9 cellular contexts compared by ENCODE assay signal in genomic region chr18:55405655-55406373, GRCh38.
DNase-seq lines count a peak whose midpoint lies in the region; ATAC-seq and TF ChIP-seq lines count a peak whose summit lies in the region.
"Had no signal": no experiment of that assay in that cellular context is flagged by ENCODE, and none has a peak within 500 bp of the region (broad histone marks: within the 10 kb centered on the region; RNA-seq: fewer than 3 reads in every experiment).

No MANE protein-coding gene starts in this region.

- no peak overlapping the region for H3K27ac Mint-ChIP-seq in activated T-helper 1 cell treated with anti-CD3 and anti-CD28 coated beads, Interleukin-12 subunit alpha, Interleukin-12 subunit beta, Interleukin-2, Interleukin-4 antibody, amounts not matched to agents 30 ng/mL and 10 ng/mL and 1 ng/mL, durations not matched to agents 14 hours and 24 hours and 36 hours

- intact Hi-C loops in colonic mucosa (cut with DNase I) = loop anchor here (10.0 kb wide), 1 partner anchor 179 kb away; the partner anchor contains the start of gene TCF4
- intact Hi-C loops in activated T-helper 1 cell treated with anti-CD3 and anti-CD28 coated beads, Interleukin-12 subunit alpha, Interleukin-12 subunit beta, Interleukin-2, Interleukin-4 antibody, amounts not matched to agents 30 ng/mL and 10 ng/mL and 1 ng/mL, durations not matched to agents 14 hours and 24 hours and 36 hours (cut with micrococcal nuclease) = no loop called here

- no peaks in the 10 kb centered on the region for H3K9me3 Mint-ChIP-seq in activated T-helper 1 cell treated with anti-CD3 and anti-CD28 coated beads, Interleukin-12 subunit alpha, Interleukin-12 subunit beta, Interleukin-2, Interleukin-4 antibody, amounts not matched to agents 30 ng/mL and 10 ng/mL and 1 ng/mL, durations not matched to agents 14 hours and 24 hours and 36 hours

- no peak overlapping the region for H3K27ac ChIP-seq in colonic mucosa
- H3K27ac ChIP-seq: 22Rv1 had no signal

- H3K4me3 ChIP-seq in colonic mucosa = no peak overlapping the region

- TF ChIP-seq CTCF in colonic mucosa (IDR thresholded peaks at IDR 0.05) = no peak

- H3K9me3 ChIP-seq in colonic mucosa = no peaks in the 10 kb centered on the region

- DNase-seq in NCI-H82 (lab: John Stamatoyannopoulos, UW) (peak; percentile 30), NCI-H82 treated with DMSO at 0.1 percent for 48 hours (lab: John Stamatoyannopoulos, UW; ENCODE audit: unreplicated experiment) (no peak), NCI-H748 (lab: John Stamatoyannopoulos, UW; ENCODE audit: unreplicated experiment) (peak; percentile 97), colonic mucosa (peak; percentile 47), lung microvascular endothelial cell (ENCODE audit: low read depth in 2 of 2) (peak; percentile 96), ureter (ENCODE audit: low spot score) (peak; percentile 77)
- DNase-seq in activated T-helper 1 cell treated with anti-CD3 and anti-CD28 coated beads, Interleukin-12 subunit alpha, Interleukin-12 subunit beta, Interleukin-2, Interleukin-4 antibody, amounts not matched to agents 30 ng/mL and 10 ng/mL and 1 ng/mL, durations not matched to agents 14 hours and 24 hours and 36 hours (ENCODE audit: low spot score) = no peak

- no peaks in the 10 kb centered on the region for H3K36me3 Mint-ChIP-seq in activated T-helper 1 cell treated with anti-CD3 and anti-CD28 coated beads, Interleukin-12 subunit alpha, Interleukin-12 subunit beta, Interleukin-2, Interleukin-4 antibody, amounts not matched to agents 30 ng/mL and 10 ng/mL and 1 ng/mL, durations not matched to agents 14 hours and 24 hours and 36 hours (ENCODE audit: low read depth)

- H3K27me3 Mint-ChIP-seq in activated T-helper 1 cell treated with anti-CD3 and anti-CD28 coated beads, Interleukin-12 subunit alpha, Interleukin-12 subunit beta, Interleukin-2, Interleukin-4 antibody, amounts not matched to agents 30 ng/mL and 10 ng/mL and 1 ng/mL, durations not matched to agents 14 hours and 24 hours and 36 hours (ENCODE audit: insufficient read depth) = no peaks in the 10 kb centered on the region

- H3K4me1 Mint-ChIP-seq in activated T-helper 1 cell treated with anti-CD3 and anti-CD28 coated beads, Interleukin-12 subunit alpha, Interleukin-12 subunit beta, Interleukin-2, Interleukin-4 antibody, amounts not matched to agents 30 ng/mL and 10 ng/mL and 1 ng/mL, durations not matched to agents 14 hours and 24 hours and 36 hours (ENCODE audit: low read depth) = no peaks in the 10 kb centered on the region

- no peak overlapping the region for H3K9ac ChIP-seq in colonic mucosa (ENCODE audit: low read depth in 2 of 2, low read length in 2 of 2)

- H3K4me1 ChIP-seq in colonic mucosa = no peaks in the 10 kb centered on the region

- H3K36me3 ChIP-seq in colonic mucosa = no peaks in the 10 kb centered on the region

- no peak for ATAC-seq in GM18520 (IDR thresholded peaks at IDR 0.05; ENCODE audit: unreplicated experiment)

- no peaks in the 10 kb centered on the region for H3K27me3 ChIP-seq in colonic mucosa

- H3K4me3 Mint-ChIP-seq in activated T-helper 1 cell treated with anti-CD3 and anti-CD28 coated beads, Interleukin-12 subunit alpha, Interleukin-12 subunit beta, Interleukin-2, Interleukin-4 antibody, amounts not matched to agents 30 ng/mL and 10 ng/mL and 1 ng/mL, durations not matched to agents 14 hours and 24 hours and 36 hours = no peak overlapping the region

Comparison
In these comparisons a context has a peak if more than half of its experiments do, and no peak if none do; other contexts are left out.
1. DNase-seq: peak in NCI-H82 (single experiment), NCI-H748 (single experiment), colonic mucosa (single experiment), lung microvascular endothelial cell (2 of 2) and ureter (single experiment); none in NCI-H82 treated with DMSO at 0.1 percent for 48 hours (single experiment) and activated T-helper 1 cell treated with anti-CD3 and anti-CD28 coated beads, Interleukin-12 subunit alpha, Interleukin-12 subunit beta, Interleukin-2, Interleukin-4 antibody, amounts not matched to agents 30 ng/mL and 10 ng/mL and 1 ng/mL, durations not matched to agents 14 hours and 24 hours and 36 hours (single experiment).